1 cellular context compared by ENCODE assay signal in the genomic region with DNA sequence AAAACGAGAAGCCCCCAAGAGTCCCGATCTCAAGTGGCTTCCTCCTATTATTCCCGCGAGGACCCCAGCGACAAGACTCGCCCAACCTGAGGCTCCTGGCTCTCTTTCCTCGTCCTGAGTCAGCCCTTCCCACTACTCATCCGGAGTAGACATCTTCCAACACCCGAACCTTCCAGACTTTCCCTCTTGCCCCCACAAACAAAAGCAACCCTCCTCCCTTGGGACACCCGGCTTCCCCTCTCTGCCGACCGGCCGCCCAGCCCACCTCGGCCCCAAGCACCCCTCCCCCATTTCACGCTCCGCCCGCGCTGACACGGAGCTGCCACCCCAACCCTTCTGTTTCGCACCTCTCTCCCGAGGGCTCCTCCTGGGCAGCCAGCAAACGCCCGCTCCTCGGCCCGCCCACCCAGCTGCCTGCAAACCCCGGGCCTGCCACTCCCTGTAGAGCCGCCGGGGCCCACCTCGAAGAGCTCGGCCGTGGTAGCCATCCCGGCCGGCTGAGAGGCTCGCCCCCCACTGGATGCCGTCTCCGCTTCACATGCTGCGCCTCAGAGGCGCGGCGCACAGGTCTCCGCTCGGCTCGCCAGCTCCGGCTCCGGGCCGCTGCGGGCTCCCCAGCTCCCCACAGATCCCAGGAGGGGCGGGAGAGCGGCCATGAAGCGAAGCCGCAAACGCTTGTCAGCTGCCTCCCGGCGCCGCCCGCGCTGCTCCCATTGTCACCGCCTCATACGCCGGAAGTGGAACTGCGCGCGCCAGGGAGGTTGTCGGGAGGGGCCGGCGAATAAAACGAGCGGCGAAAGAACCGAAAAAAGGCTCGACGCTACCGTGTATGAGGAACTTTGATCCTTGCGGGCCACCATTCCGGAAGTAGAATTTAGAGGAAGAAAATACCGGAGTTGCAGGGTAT.
TF ChIP-seq lines count a peak whose summit lies in the region.

A gene with protein sequence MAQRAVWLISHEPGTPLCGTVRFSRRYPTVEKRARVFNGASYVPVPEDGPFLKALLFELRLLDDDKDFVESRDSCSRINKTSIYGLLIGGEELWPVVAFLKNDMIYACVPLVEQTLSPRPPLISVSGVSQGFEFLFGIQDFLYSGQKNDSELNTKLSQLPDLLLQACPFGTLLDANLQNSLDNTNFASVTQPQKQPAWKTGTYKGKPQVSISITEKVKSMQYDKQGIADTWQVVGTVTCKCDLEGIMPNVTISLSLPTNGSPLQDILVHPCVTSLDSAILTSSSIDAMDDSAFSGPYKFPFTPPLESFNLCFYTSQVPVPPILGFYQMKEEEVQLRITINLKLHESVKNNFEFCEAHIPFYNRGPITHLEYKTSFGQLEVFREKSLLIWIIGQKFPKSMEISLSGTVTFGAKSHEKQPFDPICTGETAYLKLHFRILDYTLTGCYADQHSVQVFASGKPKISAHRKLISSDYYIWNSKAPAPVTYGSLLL (plus strand): TSS at position 811 of the 907 bp plus-strand sequence. CDS start 344 bp downstream, outside the sequence.
A gene with protein sequence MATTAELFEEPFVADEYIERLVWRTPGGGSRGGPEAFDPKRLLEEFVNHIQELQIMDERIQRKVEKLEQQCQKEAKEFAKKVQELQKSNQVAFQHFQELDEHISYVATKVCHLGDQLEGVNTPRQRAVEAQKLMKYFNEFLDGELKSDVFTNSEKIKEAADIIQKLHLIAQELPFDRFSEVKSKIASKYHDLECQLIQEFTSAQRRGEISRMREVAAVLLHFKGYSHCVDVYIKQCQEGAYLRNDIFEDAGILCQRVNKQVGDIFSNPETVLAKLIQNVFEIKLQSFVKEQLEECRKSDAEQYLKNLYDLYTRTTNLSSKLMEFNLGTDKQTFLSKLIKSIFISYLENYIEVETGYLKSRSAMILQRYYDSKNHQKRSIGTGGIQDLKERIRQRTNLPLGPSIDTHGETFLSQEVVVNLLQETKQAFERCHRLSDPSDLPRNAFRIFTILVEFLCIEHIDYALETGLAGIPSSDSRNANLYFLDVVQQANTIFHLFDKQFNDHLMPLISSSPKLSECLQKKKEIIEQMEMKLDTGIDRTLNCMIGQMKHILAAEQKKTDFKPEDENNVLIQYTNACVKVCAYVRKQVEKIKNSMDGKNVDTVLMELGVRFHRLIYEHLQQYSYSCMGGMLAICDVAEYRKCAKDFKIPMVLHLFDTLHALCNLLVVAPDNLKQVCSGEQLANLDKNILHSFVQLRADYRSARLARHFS (minus strand): TSS at position 745 of the 907 bp plus-strand sequence. CDS start 257 bp downstream, at position 488.

TF ChIP-seq in HepG2, 621 proteins besides CTCF, POLR2A, EP300 and RAD21 (continued from another document and continues in another):
- TF ChIP-seq, protein P1, sequence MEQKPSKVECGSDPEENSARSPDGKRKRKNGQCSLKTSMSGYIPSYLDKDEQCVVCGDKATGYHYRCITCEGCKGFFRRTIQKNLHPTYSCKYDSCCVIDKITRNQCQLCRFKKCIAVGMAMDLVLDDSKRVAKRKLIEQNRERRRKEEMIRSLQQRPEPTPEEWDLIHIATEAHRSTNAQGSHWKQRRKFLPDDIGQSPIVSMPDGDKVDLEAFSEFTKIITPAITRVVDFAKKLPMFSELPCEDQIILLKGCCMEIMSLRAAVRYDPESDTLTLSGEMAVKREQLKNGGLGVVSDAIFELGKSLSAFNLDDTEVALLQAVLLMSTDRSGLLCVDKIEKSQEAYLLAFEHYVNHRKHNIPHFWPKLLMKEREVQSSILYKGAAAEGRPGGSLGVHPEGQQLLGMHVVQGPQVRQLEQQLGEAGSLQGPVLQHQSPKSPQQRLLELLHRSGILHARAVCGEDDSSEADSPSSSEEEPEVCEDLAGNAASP (CRISPR knock-in tag; IDR thresholded peaks at IDR 0.05; ENCODE audit: borderline replicate concordance) = no peak
- TF ChIP-seq FOXJ3 (CRISPR knock-in tag; IDR thresholded peaks at IDR 0.05; ENCODE audit: borderline replicate concordance) (no peak), POLR2AphosphoS2 (IDR thresholded peaks at IDR 0.05; ENCODE audit: low read depth, low read length) (no peak), PRMT3 (CRISPR knock-in tag; IDR thresholded peaks at IDR 0.05; ENCODE audit: borderline replicate concordance, low read depth) (peak; percentile 18; the same call in 1 of the 2 replicates), RBFOX2 (IDR thresholded peaks at IDR 0.05; ENCODE audit: low read depth, low read length) (peak; percentile 91), KLF16 (CRISPR knock-in tag; IDR thresholded peaks at IDR 0.05) (no peak), ZKSCAN1 (IDR thresholded peaks at IDR 0.05; ENCODE audit: low read length) (no peak), ZNF564 (CRISPR knock-in tag; IDR thresholded peaks at IDR 0.05) (peak; percentile 67; the same call in 1 of the 2 replicates), POLR2G (IDR thresholded peaks at IDR 0.05; ENCODE audit: low read depth, low read length) (peak; percentile 86), ZNF256 (CRISPR knock-in tag; conservative IDR thresholded peaks at IDR 0.05) (no peak), GABPB1 (CRISPR knock-in tag; IDR thresholded peaks at IDR 0.05) (peak; percentile 97), HOXA3 (CRISPR knock-in tag; IDR thresholded peaks at IDR 0.05) (peak; percentile 58; the same call in 1 of the 2 replicates), GATA4 (IDR thresholded peaks at IDR 0.05; ENCODE audit: borderline replicate concordance, low read depth) (no peak; the same call in 1 of the 2 replicates)
- TF ChIP-seq, protein P2, sequence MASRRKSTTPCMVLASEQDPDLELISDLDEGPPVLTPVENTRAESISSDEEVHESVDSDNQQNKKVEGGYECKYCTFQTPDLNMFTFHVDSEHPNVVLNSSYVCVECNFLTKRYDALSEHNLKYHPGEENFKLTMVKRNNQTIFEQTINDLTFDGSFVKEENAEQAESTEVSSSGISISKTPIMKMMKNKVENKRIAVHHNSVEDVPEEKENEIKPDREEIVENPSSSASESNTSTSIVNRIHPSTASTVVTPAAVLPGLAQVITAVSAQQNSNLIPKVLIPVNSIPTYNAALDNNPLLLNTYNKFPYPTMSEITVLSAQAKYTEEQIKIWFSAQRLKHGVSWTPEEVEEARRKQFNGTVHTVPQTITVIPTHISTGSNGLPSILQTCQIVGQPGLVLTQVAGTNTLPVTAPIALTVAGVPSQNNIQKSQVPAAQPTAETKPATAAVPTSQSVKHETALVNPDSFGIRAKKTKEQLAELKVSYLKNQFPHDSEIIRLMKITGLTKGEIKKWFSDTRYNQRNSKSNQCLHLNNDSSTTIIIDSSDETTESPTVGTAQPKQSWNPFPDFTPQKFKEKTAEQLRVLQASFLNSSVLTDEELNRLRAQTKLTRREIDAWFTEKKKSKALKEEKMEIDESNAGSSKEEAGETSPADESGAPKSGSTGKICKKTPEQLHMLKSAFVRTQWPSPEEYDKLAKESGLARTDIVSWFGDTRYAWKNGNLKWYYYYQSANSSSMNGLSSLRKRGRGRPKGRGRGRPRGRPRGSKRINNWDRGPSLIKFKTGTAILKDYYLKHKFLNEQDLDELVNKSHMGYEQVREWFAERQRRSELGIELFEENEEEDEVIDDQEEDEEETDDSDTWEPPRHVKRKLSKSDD (CRISPR knock-in tag; IDR thresholded peaks at IDR 0.05; ENCODE audit: low read depth) = no peak
- TF ChIP-seq, protein P3, sequence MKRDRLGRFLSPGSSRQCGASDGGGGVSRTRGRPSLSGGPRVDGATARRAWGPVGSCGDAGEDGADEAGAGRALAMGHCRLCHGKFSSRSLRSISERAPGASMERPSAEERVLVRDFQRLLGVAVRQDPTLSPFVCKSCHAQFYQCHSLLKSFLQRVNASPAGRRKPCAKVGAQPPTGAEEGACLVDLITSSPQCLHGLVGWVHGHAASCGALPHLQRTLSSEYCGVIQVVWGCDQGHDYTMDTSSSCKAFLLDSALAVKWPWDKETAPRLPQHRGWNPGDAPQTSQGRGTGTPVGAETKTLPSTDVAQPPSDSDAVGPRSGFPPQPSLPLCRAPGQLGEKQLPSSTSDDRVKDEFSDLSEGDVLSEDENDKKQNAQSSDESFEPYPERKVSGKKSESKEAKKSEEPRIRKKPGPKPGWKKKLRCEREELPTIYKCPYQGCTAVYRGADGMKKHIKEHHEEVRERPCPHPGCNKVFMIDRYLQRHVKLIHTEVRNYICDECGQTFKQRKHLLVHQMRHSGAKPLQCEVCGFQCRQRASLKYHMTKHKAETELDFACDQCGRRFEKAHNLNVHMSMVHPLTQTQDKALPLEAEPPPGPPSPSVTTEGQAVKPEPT (CRISPR knock-in tag; IDR thresholded peaks at IDR 0.05; ENCODE audit: low read depth) = peak; percentile 59; the same call in 1 of the 2 replicates
- TF ChIP-seq, protein P4, sequence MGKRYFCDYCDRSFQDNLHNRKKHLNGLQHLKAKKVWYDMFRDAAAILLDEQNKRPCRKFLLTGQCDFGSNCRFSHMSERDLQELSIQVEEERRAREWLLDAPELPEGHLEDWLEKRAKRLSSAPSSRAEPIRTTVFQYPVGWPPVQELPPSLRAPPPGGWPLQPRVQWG (CRISPR knock-in tag; IDR thresholded peaks at IDR 0.05; ENCODE audit: borderline replicate concordance, low read depth) = no peak
- TF ChIP-seq, protein P5, sequence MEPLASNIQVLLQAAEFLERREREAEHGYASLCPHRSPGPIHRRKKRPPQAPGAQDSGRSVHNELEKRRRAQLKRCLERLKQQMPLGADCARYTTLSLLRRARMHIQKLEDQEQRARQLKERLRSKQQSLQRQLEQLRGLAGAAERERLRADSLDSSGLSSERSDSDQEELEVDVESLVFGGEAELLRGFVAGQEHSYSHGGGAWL (CRISPR knock-in tag; IDR thresholded peaks at IDR 0.05) = peak; percentile 53; the same call in 1 of the 2 replicates
- TF ChIP-seq, protein P6, sequence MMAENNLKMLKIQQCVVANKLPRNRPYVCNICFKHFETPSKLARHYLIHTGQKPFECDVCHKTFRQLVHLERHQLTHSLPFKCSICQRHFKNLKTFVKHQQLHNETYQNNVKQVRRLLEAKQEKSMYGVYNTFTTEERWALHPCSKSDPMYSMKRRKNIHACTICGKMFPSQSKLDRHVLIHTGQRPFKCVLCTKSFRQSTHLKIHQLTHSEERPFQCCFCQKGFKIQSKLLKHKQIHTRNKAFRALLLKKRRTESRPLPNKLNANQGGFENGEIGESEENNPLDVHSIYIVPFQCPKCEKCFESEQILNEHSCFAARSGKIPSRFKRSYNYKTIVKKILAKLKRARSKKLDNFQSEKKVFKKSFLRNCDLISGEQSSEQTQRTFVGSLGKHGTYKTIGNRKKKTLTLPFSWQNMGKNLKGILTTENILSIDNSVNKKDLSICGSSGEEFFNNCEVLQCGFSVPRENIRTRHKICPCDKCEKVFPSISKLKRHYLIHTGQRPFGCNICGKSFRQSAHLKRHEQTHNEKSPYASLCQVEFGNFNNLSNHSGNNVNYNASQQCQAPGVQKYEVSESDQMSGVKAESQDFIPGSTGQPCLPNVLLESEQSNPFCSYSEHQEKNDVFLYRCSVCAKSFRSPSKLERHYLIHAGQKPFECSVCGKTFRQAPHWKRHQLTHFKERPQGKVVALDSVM (CRISPR knock-in tag; IDR thresholded peaks at IDR 0.05) = 0 out of 2 replicates have a peak, but pooled peaks have one; percentile 38
- TF ChIP-seq, protein P7, sequence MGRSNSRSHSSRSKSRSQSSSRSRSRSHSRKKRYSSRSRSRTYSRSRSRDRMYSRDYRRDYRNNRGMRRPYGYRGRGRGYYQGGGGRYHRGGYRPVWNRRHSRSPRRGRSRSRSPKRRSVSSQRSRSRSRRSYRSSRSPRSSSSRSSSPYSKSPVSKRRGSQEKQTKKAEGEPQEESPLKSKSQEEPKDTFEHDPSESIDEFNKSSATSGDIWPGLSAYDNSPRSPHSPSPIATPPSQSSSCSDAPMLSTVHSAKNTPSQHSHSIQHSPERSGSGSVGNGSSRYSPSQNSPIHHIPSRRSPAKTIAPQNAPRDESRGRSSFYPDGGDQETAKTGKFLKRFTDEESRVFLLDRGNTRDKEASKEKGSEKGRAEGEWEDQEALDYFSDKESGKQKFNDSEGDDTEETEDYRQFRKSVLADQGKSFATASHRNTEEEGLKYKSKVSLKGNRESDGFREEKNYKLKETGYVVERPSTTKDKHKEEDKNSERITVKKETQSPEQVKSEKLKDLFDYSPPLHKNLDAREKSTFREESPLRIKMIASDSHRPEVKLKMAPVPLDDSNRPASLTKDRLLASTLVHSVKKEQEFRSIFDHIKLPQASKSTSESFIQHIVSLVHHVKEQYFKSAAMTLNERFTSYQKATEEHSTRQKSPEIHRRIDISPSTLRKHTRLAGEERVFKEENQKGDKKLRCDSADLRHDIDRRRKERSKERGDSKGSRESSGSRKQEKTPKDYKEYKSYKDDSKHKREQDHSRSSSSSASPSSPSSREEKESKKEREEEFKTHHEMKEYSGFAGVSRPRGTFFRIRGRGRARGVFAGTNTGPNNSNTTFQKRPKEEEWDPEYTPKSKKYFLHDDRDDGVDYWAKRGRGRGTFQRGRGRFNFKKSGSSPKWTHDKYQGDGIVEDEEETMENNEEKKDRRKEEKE (IDR thresholded peaks at IDR 0.05) = no peak
- TF ChIP-seq, protein P8, sequence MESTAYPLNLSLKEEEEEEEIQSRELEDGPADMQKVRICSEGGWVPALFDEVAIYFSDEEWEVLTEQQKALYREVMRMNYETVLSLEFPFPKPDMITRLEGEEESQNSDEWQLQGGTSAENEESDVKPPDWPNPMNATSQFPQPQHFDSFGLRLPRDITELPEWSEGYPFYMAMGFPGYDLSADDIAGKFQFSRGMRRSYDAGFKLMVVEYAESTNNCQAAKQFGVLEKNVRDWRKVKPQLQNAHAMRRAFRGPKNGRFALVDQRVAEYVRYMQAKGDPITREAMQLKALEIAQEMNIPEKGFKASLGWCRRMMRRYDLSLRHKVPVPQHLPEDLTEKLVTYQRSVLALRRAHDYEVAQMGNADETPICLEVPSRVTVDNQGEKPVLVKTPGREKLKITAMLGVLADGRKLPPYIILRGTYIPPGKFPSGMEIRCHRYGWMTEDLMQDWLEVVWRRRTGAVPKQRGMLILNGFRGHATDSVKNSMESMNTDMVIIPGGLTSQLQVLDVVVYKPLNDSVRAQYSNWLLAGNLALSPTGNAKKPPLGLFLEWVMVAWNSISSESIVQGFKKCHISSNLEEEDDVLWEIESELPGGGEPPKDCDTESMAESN (CRISPR knock-in tag; conservative IDR thresholded peaks at IDR 0.05) = peak; percentile 47; the same call in 1 of the 2 replicates
- TF ChIP-seq, protein P9, sequence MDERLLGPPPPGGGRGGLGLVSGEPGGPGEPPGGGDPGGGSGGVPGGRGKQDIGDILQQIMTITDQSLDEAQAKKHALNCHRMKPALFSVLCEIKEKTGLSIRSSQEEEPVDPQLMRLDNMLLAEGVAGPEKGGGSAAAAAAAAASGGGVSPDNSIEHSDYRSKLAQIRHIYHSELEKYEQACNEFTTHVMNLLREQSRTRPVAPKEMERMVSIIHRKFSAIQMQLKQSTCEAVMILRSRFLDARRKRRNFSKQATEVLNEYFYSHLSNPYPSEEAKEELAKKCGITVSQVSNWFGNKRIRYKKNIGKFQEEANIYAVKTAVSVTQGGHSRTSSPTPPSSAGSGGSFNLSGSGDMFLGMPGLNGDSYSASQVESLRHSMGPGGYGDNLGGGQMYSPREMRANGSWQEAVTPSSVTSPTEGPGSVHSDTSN (CRISPR knock-in tag; IDR thresholded peaks at IDR 0.05) = no peak
- TF ChIP-seq, protein P10, sequence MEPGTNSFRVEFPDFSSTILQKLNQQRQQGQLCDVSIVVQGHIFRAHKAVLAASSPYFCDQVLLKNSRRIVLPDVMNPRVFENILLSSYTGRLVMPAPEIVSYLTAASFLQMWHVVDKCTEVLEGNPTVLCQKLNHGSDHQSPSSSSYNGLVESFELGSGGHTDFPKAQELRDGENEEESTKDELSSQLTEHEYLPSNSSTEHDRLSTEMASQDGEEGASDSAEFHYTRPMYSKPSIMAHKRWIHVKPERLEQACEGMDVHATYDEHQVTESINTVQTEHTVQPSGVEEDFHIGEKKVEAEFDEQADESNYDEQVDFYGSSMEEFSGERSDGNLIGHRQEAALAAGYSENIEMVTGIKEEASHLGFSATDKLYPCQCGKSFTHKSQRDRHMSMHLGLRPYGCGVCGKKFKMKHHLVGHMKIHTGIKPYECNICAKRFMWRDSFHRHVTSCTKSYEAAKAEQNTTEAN (CRISPR knock-in tag; conservative IDR thresholded peaks at IDR 0.05) = no peak; the same call in 1 of the 2 replicates
